ENCODE assay signal across 22 cellular contexts in genomic region chr9:90055226-90055625, GRCh38.
DNase-seq lines count a peak whose midpoint lies in the region; ATAC-seq and TF ChIP-seq lines count a peak whose summit lies in the region.
"Had no signal": no experiment of that assay in that cellular context is flagged by ENCODE, and none has a peak within 500 bp of the region (broad histone marks: within the 10 kb centered on the region; RNA-seq: fewer than 3 reads in every experiment).

No MANE protein-coding gene starts in this region.

- H3K27ac ChIP-seq in right lobe of liver, result peak overlapping the region; percentile 40 to 66 (median 52)
- no peak overlapping the region for H3K27ac ChIP-seq in coronary artery
- H3K27ac ChIP-seq: 22Rv1, BLaER1 had no signal

- no peak for TF ChIP-seq POLR2A in right lobe of liver (IDR thresholded peaks at IDR 0.05)

- no peak for TF ChIP-seq CTCF in right lobe of liver (IDR thresholded peaks at IDR 0.05)
- no peak for TF ChIP-seq CTCF in coronary artery (IDR thresholded peaks at IDR 0.05)

- H3K4me3 ChIP-seq in right lobe of liver (no peak overlapping the region), coronary artery (no peak overlapping the region)
- H3K4me3 ChIP-seq: BLaER1, GM12878, HAP-1 had no signal

- no peak overlapping the region for H3K27ac Mint-ChIP-seq in activated CD4-positive, alpha-beta T cell treated with anti-CD3 and anti-CD28 coated beads, Interleukin-2, amount 10 ng/mL, durations not matched to agents 24 days and 14 days
- H3K27ac Mint-ChIP-seq: B cell; CD14-positive monocyte; CD4-positive, alpha-beta T cell; CD8-positive, alpha-beta memory T cell; HFFc6 had no signal

- H3K36me3 Mint-ChIP-seq in activated CD4-positive, alpha-beta T cell treated with anti-CD3 and anti-CD28 coated beads, Interleukin-2, amount 10 ng/mL, durations not matched to agents 24 days and 14 days (ENCODE audit: low read depth), result no peaks in the 10 kb centered on the region
- H3K36me3 Mint-ChIP-seq: CD14-positive monocyte; CD8-positive, alpha-beta memory T cell had no signal

- WGBS in right lobe of liver (ENCODE audit: insufficient coverage, low coverage, low lambda C conversion rate, missing lambda C conversion rate), result 71% methylated on average over 2 of the region's 3 CpGs

- H3K36me3 ChIP-seq in right lobe of liver, result no peaks in the 10 kb centered on the region
- H3K36me3 ChIP-seq: BLaER1, HAP-1 had no signal

- peaks cover 0 to 12% (median 5%) of the 10 kb centered on the region in 4 donors for H3K4me1 ChIP-seq in right lobe of liver
- H3K4me1 ChIP-seq: BLaER1, HAP-1 had no signal

- H3K4me3 Mint-ChIP-seq in activated CD4-positive, alpha-beta T cell treated with anti-CD3 and anti-CD28 coated beads, Interleukin-2, amount 10 ng/mL, durations not matched to agents 24 days and 14 days, result no peak overlapping the region
- H3K4me3 Mint-ChIP-seq: B cell; CD14-positive monocyte; CD4-positive, alpha-beta T cell; CD8-positive, alpha-beta memory T cell; HFFc6 had no signal

- intact Hi-C loops in activated CD4-positive, alpha-beta T cell treated with anti-CD3 and anti-CD28 coated beads, Interleukin-2, amount 10 ng/mL, durations not matched to agents 24 days and 14 days (cut with micrococcal nuclease), result no loop called here
- intact Hi-C loops in right lobe of liver (cut with DNase I), result no loop called here

- no peaks in the 10 kb centered on the region for H3K4me1 Mint-ChIP-seq in activated CD4-positive, alpha-beta T cell treated with anti-CD3 and anti-CD28 coated beads, Interleukin-2, amount 10 ng/mL, durations not matched to agents 24 days and 14 days
- H3K4me1 Mint-ChIP-seq: B cell; CD8-positive, alpha-beta memory T cell had no signal

- DNase-seq in activated CD4-positive, alpha-beta T cell treated with anti-CD3 and anti-CD28 coated beads, Interleukin-2, amount 10 ng/mL, durations not matched to agents 24 days and 14 days, result peak; percentile 28
- no peak for DNase-seq in activated CD4-positive, alpha-beta T cell treated with anti-CD3 and anti-CD28 coated beads for 48 hours
- no peak for DNase-seq in left lobe of liver (ENCODE audit: low spot score)
- DNase-seq in right lobe of liver, result no peak
- DNase-seq in RKO (ENCODE audit: low spot score), result no peak
- no peak for DNase-seq in coronary artery (ENCODE audit: low spot score)
- DNase-seq: CD4-positive, alpha-beta T cell; CD8-positive, alpha-beta memory T cell; DMS 273 treated with DMSO at 0.1 percent for 48 hours; DMS79; EL; GDM1; GOT3; HFFc6 had no signal

- ATAC-seq in left lobe of liver (peak; percentile 18), right lobe of liver (peak in 3 of 4 donors; percentile 9 to 24 (median 13)), GM21515 (IDR thresholded peaks at IDR 0.05; ENCODE audit: unreplicated experiment) (no peak), HG02798 (IDR thresholded peaks at IDR 0.05; ENCODE audit: poor library complexity, unreplicated experiment) (no peak)
- ATAC-seq: GM12878 had no signal

- H3K27me3 Mint-ChIP-seq in activated CD4-positive, alpha-beta T cell treated with anti-CD3 and anti-CD28 coated beads, Interleukin-2, amount 10 ng/mL, durations not matched to agents 24 days and 14 days, result peaks cover 29% of the 10 kb centered on the region

- peaks cover 8% of the 10 kb centered on the region for H3K9me3 Mint-ChIP-seq in activated CD4-positive, alpha-beta T cell treated with anti-CD3 and anti-CD28 coated beads, Interleukin-2, amount 10 ng/mL, durations not matched to agents 24 days and 14 days
- H3K9me3 Mint-ChIP-seq: CD4-positive, alpha-beta T cell had no signal

- H3K9me3 ChIP-seq in right lobe of liver, result no peaks in the 10 kb centered on the region
- H3K9me3 ChIP-seq: BLaER1, HAP-1 had no signal

- H3K27me3 ChIP-seq in right lobe of liver, result peaks cover 0 to 3% of the 10 kb centered on the region in 2 donors
- H3K27me3 ChIP-seq: BLaER1 had no signal

Comparison
In these comparisons a context has a peak if more than half of its experiments do, and no peak if none do; other contexts are left out.
1. ATAC-seq: peak in left lobe of liver (single experiment) and right lobe of liver (3 of 4); none in GM21515 (single experiment) and HG02798 (single experiment).
2. H3K27ac ChIP-seq: peak in right lobe of liver (3 of 3); none in coronary artery (0 of 2).